In genomic region chr10:132551093-132551807, GRCh38 we compare ENCODE assay signal across 8 cellular contexts. TPM values are rescaled to one million over a fixed set of nuclear protein-coding genes. Genes with fewer than 3 reads are reported as not detected.
DNase-seq lines count a peak whose midpoint lies in the region; ATAC-seq, FAIRE-seq and TF ChIP-seq lines count a peak whose summit lies in the region.

No MANE protein-coding gene starts in this region.

- CTCF ChIA-PET in K562 (lab: Yijun Ruan, JAX; ENCODE audit: low intra/inter-chr PET ratio) = no interaction called here

- intact Hi-C loops in K562 (cut with micrococcal nuclease) (no loop called here), colonic mucosa (cut with DNase I) (no loop called here), transverse colon (cut with DNase I; ENCODE audit: low total_unique reads) (no loop called here)

- no peak for FAIRE-seq in K562 (lab: Jason Lieb, UNC)

- H3K27me3 ChIP-seq in K562 (ENCODE audit: control insufficient read depth in 2 of 2, insufficient read depth in 2 of 2, low read length in 2 of 2) (no peaks in the 10 kb centered on the region), colonic mucosa (no peaks in the 10 kb centered on the region), transverse colon (no peaks in the 10 kb centered on the region)

- in situ Hi-C loops in GM13976 (cut with MboI; ENCODE audit: low sequenced_read_pairs, unreplicated experiment) = no loop called here
- in situ Hi-C loops in K562 (cut with MboI) = no loop called here
- in situ Hi-C loops in transverse colon (cut with MboI; ENCODE audit: low pct_ligation_motif_present in 1 of 4, low pct_unique_long_range_greater_than_20kb in 1 of 4, low sequenced_read_pairs in 3 of 4) = no loop called here

- peak overlapping the region; percentile 41 for H3K4me2 ChIP-seq in K562 (ENCODE audit: insufficient read depth, low read length)

- POLR2A ChIA-PET in K562 (lab: Yijun Ruan, JAX) = interaction anchor here (1.3 to 2.2 kb wide), 4 partner anchors 9 to 21 kb away, joined by 4 to 9 read pairs (median 6); no protein-coding TSS in a partner anchor

- H3K27ac ChIP-seq in K562 (ENCODE audit: extremely low read depth, low read depth, low read length) (peak overlapping the region; percentile 69; the same call in 2 of the 3 replicates), colonic mucosa (no peak overlapping the region), transverse colon (peak overlapping the region in 2 of 4 donors; percentile 30 to 32)

- DNase-seq in GM13976 (ENCODE audit: low spot score) (peak; percentile 76), K562 (ENCODE audit: extremely low read depth in 1 of 4, low spot score in 3 of 4) (peak in 1 of 4 experiments; percentile 2), colonic mucosa (no peak), transverse colon (no peak), DMS79 treated with DMSO at 0.1 percent for 48 hours (lab: John Stamatoyannopoulos, UW) (no peak), GOT3 (lab: John Stamatoyannopoulos, UW) (no peak)
- peak; percentile 77 for DNase-seq in Jurkat, Clone E6-1 (ENCODE audit: low read depth, low spot score)

- BruUV-seq in K562 (replicated peaks; lab: Mats Ljungman, UMichigan) = no TSS peak

- peak overlapping the region; percentile 40; the same call in 1 of the 2 replicates for H2AFZ ChIP-seq in K562 (ENCODE audit: low read depth, low read length)

- no peaks in the 10 kb centered on the region for H4K20me1 ChIP-seq in K562 (replicated peaks; ENCODE audit: control insufficient read depth, insufficient read depth, low read length)

- ATAC-seq in GM21367 (IDR thresholded peaks at IDR 0.05; ENCODE audit: unreplicated experiment) (peak; percentile 64), K562 (peak; percentile 54)

- peaks cover 31% of the 10 kb centered on the region for H3K79me2 ChIP-seq in K562 (ENCODE audit: control insufficient read depth, insufficient read depth, low read length)

- peaks cover 4% of the 10 kb centered on the region for H3K9me1 ChIP-seq in K562 (ENCODE audit: control insufficient read depth, insufficient read depth, low read length)

- TF ChIP-seq RAD21 in K562 (CRISPR knock-in tag; conservative IDR thresholded peaks at IDR 0.05 in 1 of 2, IDR thresholded peaks at IDR 0.05 in 1 of 2) = no peak

- 33% methylated on average over 7 of the region's 15 CpGs for WGBS in K562 (ENCODE audit: insufficient coverage, low coverage, missing lambda C conversion rate)
- 39 to 59% methylated on average over 3 to 15 of the region's 15 CpGs for WGBS in transverse colon (ENCODE audit: low coverage in 1 of 2), 2 donors

- no peak for TF ChIP-seq CTCF in GM13976 (IDR thresholded peaks at IDR 0.05; ENCODE audit: borderline replicate concordance, control extremely low read depth, extremely low read depth, insufficient read depth, missing control alignments)
- no peak for TF ChIP-seq CTCF in K562 (IDR thresholded peaks at IDR 0.05 in 2 of 3, conservative IDR thresholded peaks at IDR 0.05 in 1 of 3; ENCODE audit: insufficient read depth in 2 of 3, low read depth in 1 of 3, low read length in 3 of 3)
- no peak for TF ChIP-seq CTCF in colonic mucosa (IDR thresholded peaks at IDR 0.05)
- no peak for TF ChIP-seq CTCF in transverse colon (IDR thresholded peaks at IDR 0.05)

- H3K9me3 ChIP-seq in K562 (replicated peaks; ENCODE audit: control insufficient read depth, insufficient read depth, low read depth, low read length) (no peaks in the 10 kb centered on the region), colonic mucosa (no peaks in the 10 kb centered on the region), transverse colon (no peaks in the 10 kb centered on the region)

- H3K9ac ChIP-seq in K562 (ENCODE audit: insufficient read depth in 1 of 2, low read depth in 2 of 2, low read length in 2 of 2) (peak overlapping the region in 1 of 2 experiments; percentile 88; a peak in 3 of 4 replicates), colonic mucosa (ENCODE audit: low read depth in 2 of 2, low read length in 2 of 2) (no peak overlapping the region)

- peak overlapping the region; percentile 46 for H3K4me3 ChIP-seq in Jurkat, Clone E6-1 (ENCODE audit: low read length)
- no peak overlapping the region for H3K4me3 ChIP-seq in K562
- H3K4me3 ChIP-seq in colonic mucosa = no peak overlapping the region
- no peak overlapping the region for H3K4me3 ChIP-seq in transverse colon

- TF ChIP-seq POLR2A in K562 (conservative IDR thresholded peaks at IDR 0.05) (no peak), transverse colon (IDR thresholded peaks at IDR 0.05) (no peak)

- H3K4me1 ChIP-seq in K562 (replicated peaks in 1 of 2; ENCODE audit: control insufficient read depth in 2 of 2, insufficient read depth in 2 of 2, low read length in 2 of 2) (peaks cover 24 to 66% of the 10 kb centered on the region in 2 experiments), colonic mucosa (no peaks in the 10 kb centered on the region), transverse colon (peaks cover 0 to 30% (median 14%) of the 10 kb centered on the region in 4 donors)

- TF ChIP-seq EP300 in K562 (IDR thresholded peaks at IDR 0.05; ENCODE audit: low read length) (peak; percentile 59), transverse colon (IDR thresholded peaks at IDR 0.05; ENCODE audit: low read depth) (no peak)

- H3K36me3 ChIP-seq in K562 (ENCODE audit: control insufficient read depth, insufficient read depth, low read length) = peaks cover 2% of the 10 kb centered on the region; the same call in 1 of the 3 replicates
- no peaks in the 10 kb centered on the region for H3K36me3 ChIP-seq in colonic mucosa
- H3K36me3 ChIP-seq in transverse colon = no peaks in the 10 kb centered on the region

TF ChIP-seq in K562, 482 proteins besides CTCF, POLR2A, EP300 and RAD21 (continues in another document):
- TF ChIP-seq MITF (IDR thresholded peaks at IDR 0.05) (no peak), HDAC2 (IDR thresholded peaks at IDR 0.05) (no peak), MYC (IDR thresholded peaks at IDR 0.05; ENCODE audit: low read depth, low read length) (0 out of 2 replicates have a peak, but pooled peaks have one; percentile 34), MYC (CRISPR knock-in tag; IDR thresholded peaks at IDR 0.05; ENCODE audit: borderline replicate concordance, low read depth) (no peak), KHSRP (IDR thresholded peaks at IDR 0.05) (no peak), SMARCE1 (IDR thresholded peaks at IDR 0.05) (no peak), MNT (conservative IDR thresholded peaks at IDR 0.05) (no peak), RB1 (IDR thresholded peaks at IDR 0.05; ENCODE audit: low read depth) (no peak), MXI1 (IDR thresholded peaks at IDR 0.05; ENCODE audit: low read depth, low read length) (no peak)

RNA-seq across cellular contexts. Expression of gene INPP5A, which starts 13.7 kb away (rescaled TPM):
- polyA plus RNA-seq in Jurkat, Clone E6-1 (2012; ENCODE audit: insufficient read depth, insufficient read length) = 14.6 TPM
- 19.4 and 30.3 TPM in 2 replicates for total RNA-seq in K562 (2011; cell fraction: chromatin; rRNA removed; ENCODE audit: low replicate concordance)
- 11.8 and 18.4 TPM in 2 replicates for total RNA-seq in K562 (2011; cell fraction: nucleolus; rRNA removed)
- 9.5 and 13.8 TPM in 2 replicates for total RNA-seq in K562 (2011; cell fraction: nucleoplasm; rRNA removed)
- total RNA-seq in K562 (2014; rRNA removed) (8.8 TPM in 2 replicates), K562 (2014; rRNA removed; fragmentation: Illumina TruSeq; extraction: Trizol) (8.6 and 9.4 TPM in 2 replicates), K562 (2015; rRNA removed; fragmentation: Illumina TruSeq; extraction: Trizol) (9.0 TPM in 2 replicates), K562 (2021) (10.1 and 11.6 TPM in 2 replicates), colonic mucosa (10 to 100 TPM; 29.9 to 41.5 TPM), transverse colon (10 to 100 TPM; 34.8 to 80.8 (median 52.8) TPM)
- polyA plus RNA-seq in K562 (2011; rRNA removed) (7.2 and 8.4 TPM in 2 replicates), K562 (2014; fragmentation: Illumina TruSeq; extraction: Trizol) (6.5 and 7.7 TPM in 2 replicates), K562 (2014; fragmentation: Nextera tagmentation; extraction: Ambion mirVana) (1 to 10 TPM in 1 of 2 experiments, under 1 TPM in 1; 0.66 to 1.1 TPM), K562 (2014; rRNA removed) (6.9 and 7.5 TPM in 2 replicates)
- 6.2 and 7.7 TPM in 2 replicates for polyA plus RNA-seq in K562 (2011; cell fraction: cytosol; rRNA removed)
- polyA plus RNA-seq in K562 (2011; cell fraction: nucleus; rRNA removed) = 8.2 and 10.5 TPM in 2 replicates
- polyA plus RNA-seq in K562 (2012) = 8.3 and 11.6 TPM in 2 replicates
- polyA minus RNA-seq in K562 (2011; rRNA and poly(A)+ RNA removed) = 11.0 and 11.2 TPM in 2 replicates
- 7.9 and 8.2 TPM in 2 replicates for polyA minus RNA-seq in K562 (2011; cell fraction: cytosol; rRNA and poly(A)+ RNA removed)
- 11.3 and 16.6 TPM in 2 replicates for polyA minus RNA-seq in K562 (2011; cell fraction: nucleus; rRNA and poly(A)+ RNA removed)

Comparison
In these comparisons a context has a peak if more than half of its experiments do, and no peak if none do; other contexts are left out.
1. DNase-seq: peak in GM13976 (single experiment) and Jurkat, Clone E6-1 (single experiment); none in colonic mucosa (single experiment), transverse colon (single experiment), DMS79 treated with DMSO at 0.1 percent for 48 hours (single experiment) and GOT3 (single experiment).